ENCODE assay signal across 1 cellular context in the genomic region with DNA sequence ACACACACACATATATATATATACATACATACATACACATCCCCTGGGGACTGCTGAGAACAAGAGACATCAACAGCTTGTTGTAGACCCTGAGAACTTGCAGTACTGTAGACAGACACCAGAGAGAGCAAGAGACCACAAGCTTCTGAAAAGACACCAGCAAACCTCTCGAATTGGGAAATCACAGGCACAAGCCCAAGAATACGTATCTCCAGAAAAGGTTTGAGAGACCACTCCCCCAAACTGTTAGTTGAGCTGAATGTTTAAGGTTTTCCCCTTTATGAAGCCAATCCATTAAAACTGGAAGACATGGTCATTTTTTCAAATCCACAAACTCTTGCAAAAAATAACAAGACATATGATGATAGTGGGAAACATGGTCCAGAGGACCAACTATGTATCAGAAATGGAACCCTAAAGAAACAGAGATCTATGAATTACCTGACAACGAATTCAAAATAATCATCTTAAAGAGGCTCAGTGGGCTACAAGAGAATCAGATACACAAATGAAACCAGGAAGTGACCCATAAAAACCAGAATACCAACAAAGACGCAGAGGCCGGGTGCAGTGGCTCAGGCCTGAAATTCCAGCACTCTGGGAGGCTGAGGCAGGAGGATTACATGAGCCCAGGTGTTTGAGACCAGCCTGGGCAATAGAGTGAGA.
TF ChIP-seq lines count a peak whose summit lies in the region.

No MANE protein-coding gene starts in this region.

TF ChIP-seq in HepG2, 621 proteins besides CTCF, POLR2A, EP300 and RAD21 (continued from another document):
- TF ChIP-seq ARHGAP35 (CRISPR knock-in tag; IDR thresholded peaks at IDR 0.05; ENCODE audit: borderline replicate concordance) (no peak), HOXA9 (CRISPR knock-in tag; IDR thresholded peaks at IDR 0.05; ENCODE audit: borderline replicate concordance) (no peak), SOX6 (IDR thresholded peaks at IDR 0.05) (no peak), SOX6 (CRISPR knock-in tag; IDR thresholded peaks at IDR 0.05) (no peak), THAP11 (CRISPR knock-in tag; IDR thresholded peaks at IDR 0.05) (peak; percentile 32; the same call in 1 of the 2 replicates), ETV5 (CRISPR knock-in tag; IDR thresholded peaks at IDR 0.05; ENCODE audit: borderline replicate concordance) (no peak), BCL3 (CRISPR knock-in tag; IDR thresholded peaks at IDR 0.05) (no peak), STAT5B (CRISPR knock-in tag; IDR thresholded peaks at IDR 0.05) (no peak), KAT8 (CRISPR knock-in tag; IDR thresholded peaks at IDR 0.05) (peak; percentile 29; the same call in 1 of the 2 replicates), KLF9 (CRISPR knock-in tag; IDR thresholded peaks at IDR 0.05; ENCODE audit: low read depth) (no peak), GATAD2A (CRISPR knock-in tag; IDR thresholded peaks at IDR 0.05) (0 out of 2 replicates have a peak, but pooled peaks have one; percentile 16), FOXJ3 (CRISPR knock-in tag; IDR thresholded peaks at IDR 0.05; ENCODE audit: borderline replicate concordance) (no peak), NRL (CRISPR knock-in tag; IDR thresholded peaks at IDR 0.05; ENCODE audit: borderline replicate concordance) (no peak), ZNF484 (CRISPR knock-in tag; IDR thresholded peaks at IDR 0.05; ENCODE audit: borderline replicate concordance, low read depth) (no peak), KDM2A (CRISPR knock-in tag; IDR thresholded peaks at IDR 0.05; ENCODE audit: borderline replicate concordance, low read depth) (no peak), RELA (CRISPR knock-in tag; IDR thresholded peaks at IDR 0.05) (no peak), ZNF251 (CRISPR knock-in tag; IDR thresholded peaks at IDR 0.05) (no peak), MEIS2 (CRISPR knock-in tag; IDR thresholded peaks at IDR 0.05) (no peak)
- TF ChIP-seq, protein P1, sequence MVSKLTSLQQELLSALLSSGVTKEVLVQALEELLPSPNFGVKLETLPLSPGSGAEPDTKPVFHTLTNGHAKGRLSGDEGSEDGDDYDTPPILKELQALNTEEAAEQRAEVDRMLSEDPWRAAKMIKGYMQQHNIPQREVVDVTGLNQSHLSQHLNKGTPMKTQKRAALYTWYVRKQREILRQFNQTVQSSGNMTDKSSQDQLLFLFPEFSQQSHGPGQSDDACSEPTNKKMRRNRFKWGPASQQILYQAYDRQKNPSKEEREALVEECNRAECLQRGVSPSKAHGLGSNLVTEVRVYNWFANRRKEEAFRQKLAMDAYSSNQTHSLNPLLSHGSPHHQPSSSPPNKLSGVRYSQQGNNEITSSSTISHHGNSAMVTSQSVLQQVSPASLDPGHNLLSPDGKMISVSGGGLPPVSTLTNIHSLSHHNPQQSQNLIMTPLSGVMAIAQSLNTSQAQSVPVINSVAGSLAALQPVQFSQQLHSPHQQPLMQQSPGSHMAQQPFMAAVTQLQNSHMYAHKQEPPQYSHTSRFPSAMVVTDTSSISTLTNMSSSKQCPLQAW (CRISPR knock-in tag; IDR thresholded peaks at IDR 0.05): no peak
- TF ChIP-seq, protein P2, sequence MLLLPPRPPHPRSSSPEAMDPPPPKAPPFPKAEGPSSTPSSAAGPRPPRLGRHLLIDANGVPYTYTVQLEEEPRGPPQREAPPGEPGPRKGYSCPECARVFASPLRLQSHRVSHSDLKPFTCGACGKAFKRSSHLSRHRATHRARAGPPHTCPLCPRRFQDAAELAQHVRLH (CRISPR knock-in tag; IDR thresholded peaks at IDR 0.05; ENCODE audit: borderline replicate concordance, low read depth): 0 out of 2 replicates have a peak, but pooled peaks have one; percentile 49
- TF ChIP-seq, protein P3, sequence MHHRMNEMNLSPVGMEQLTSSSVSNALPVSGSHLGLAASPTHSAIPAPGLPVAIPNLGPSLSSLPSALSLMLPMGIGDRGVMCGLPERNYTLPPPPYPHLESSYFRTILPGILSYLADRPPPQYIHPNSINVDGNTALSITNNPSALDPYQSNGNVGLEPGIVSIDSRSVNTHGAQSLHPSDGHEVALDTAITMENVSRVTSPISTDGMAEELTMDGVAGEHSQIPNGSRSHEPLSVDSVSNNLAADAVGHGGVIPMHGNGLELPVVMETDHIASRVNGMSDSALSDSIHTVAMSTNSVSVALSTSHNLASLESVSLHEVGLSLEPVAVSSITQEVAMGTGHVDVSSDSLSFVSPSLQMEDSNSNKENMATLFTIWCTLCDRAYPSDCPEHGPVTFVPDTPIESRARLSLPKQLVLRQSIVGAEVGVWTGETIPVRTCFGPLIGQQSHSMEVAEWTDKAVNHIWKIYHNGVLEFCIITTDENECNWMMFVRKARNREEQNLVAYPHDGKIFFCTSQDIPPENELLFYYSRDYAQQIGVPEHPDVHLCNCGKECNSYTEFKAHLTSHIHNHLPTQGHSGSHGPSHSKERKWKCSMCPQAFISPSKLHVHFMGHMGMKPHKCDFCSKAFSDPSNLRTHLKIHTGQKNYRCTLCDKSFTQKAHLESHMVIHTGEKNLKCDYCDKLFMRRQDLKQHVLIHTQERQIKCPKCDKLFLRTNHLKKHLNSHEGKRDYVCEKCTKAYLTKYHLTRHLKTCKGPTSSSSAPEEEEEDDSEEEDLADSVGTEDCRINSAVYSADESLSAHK (CRISPR knock-in tag; IDR thresholded peaks at IDR 0.05; ENCODE audit: borderline replicate concordance): no peak
